Comparison of ENCODE assay signal across 8 cellular contexts in the genomic region with DNA sequence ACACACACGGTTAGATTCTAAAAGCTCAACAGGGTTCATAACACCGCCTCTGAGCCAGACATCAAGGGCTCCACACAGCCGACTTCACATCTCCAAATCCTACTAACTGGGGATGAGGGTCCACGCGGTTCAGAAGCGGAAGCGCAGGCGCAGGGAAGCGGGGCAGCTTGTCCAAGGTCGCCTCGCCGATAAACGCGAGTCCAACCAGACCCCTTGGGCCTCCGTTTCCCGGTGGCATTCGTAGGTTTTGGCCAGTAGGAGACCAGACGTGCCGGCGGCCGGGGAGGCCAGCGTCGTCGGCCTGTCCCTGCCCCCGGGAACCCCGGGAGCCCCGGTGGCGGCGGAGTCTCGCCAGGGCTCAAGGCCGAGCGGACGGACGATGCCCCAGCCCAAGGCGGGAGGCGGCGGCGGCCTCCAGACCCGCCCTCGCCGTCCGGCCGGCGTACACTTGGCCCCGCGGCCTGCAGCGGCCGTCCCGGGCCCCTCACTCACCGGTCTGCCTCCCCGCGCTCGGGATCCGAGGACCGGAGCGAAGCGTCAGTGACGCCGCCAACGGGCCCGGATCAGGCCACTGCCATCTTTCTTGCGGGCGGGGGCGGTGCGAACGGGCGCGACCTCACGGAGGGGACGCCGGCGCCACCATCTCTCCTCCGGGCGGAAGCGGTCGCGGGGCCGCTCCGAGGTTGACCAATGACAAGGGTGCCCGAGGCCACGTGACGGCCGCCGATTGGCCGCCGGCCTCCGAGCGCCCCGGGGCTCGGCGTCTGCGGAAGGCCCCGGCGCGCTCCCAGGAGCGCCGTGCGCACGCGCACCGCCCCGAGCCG. TPM values are rescaled to one million over a fixed set of nuclear protein-coding genes. Genes with fewer than 3 reads are reported as not detected.
DNase-seq lines count a peak whose midpoint lies in the region; ATAC-seq and TF ChIP-seq lines count a peak whose summit lies in the region.

SDF4 (minus strand) TSS at position 602 of the 824 bp plus-strand sequence. CDS start 3,229 bp downstream, outside the sequence.

- H3K4me1 ChIP-seq in lung (ENCODE audit: control insufficient read depth in 2 of 2, insufficient read depth in 2 of 2, low read length in 2 of 2) = peaks cover 0 to 19% of the 10 kb centered on the region in 2 donors

- WGBS in lung, 2 donors = 1% methylated on average over 69 to 103 of the region's 103 CpGs

- peaks cover 0 to 6% of the 10 kb centered on the region in 2 donors for H3K9me3 ChIP-seq in lung (ENCODE audit: control insufficient read depth in 2 of 2, insufficient read depth in 1 of 2, low read length in 1 of 2)

- peak; percentile 87 for ATAC-seq in GM21360 (IDR thresholded peaks at IDR 0.05; ENCODE audit: unreplicated experiment)
- ATAC-seq in lung (ENCODE audit: insufficient read depth, low FRiP score) = peak; percentile 96

- peaks cover 0 to 24% of the 10 kb centered on the region in 2 donors for H3K36me3 ChIP-seq in lung (ENCODE audit: control insufficient read depth in 2 of 2, insufficient read depth in 2 of 2, low read length in 2 of 2)

- H3K27ac ChIP-seq in lung (ENCODE audit: low read depth in 1 of 2, low read length in 1 of 2) = peak within 1 kb of the TSS; percentile 91 to 97

- peak within 1 kb of the TSS; percentile 93 for H3K4me3 ChIP-seq in lung

- TF ChIP-seq CTCF in lung (IDR thresholded peaks at IDR 0.05; ENCODE audit: control extremely low read depth, extremely low read depth) = no peak

- DNase-seq in COLO668 (lab: John Stamatoyannopoulos, UW; ENCODE audit: unreplicated experiment) (peak; percentile 100), HT-29 (ENCODE audit: low spot score) (peak; percentile 93), lung (ENCODE audit: low spot score) (peak; percentile 96)
- DNase-seq in NK-92 treated with Interleukin-12 subunit alpha and Interleukin-12 subunit beta, amount 100 ng/mL, for 24 hours (lab: John Stamatoyannopoulos, UW) = peak; percentile 94
- peak; percentile 96 for DNase-seq in activated CD8-positive, alpha-beta memory T cell treated with anti-CD3 and anti-CD28 coated beads for 24 hours
- DNase-seq in effector CD4-positive, alpha-beta T cell = peak; percentile 95
- peak; percentile 91 to 95 (median 92) for DNase-seq in stimulated activated CD4-positive, alpha-beta T cell treated with anti-CD3 and anti-CD28 coated beads, TNF-alpha, amount 100 ng/mL, for 24 hours (ENCODE audit: low read depth in 3 of 3)

- H3K27me3 ChIP-seq in lung (ENCODE audit: control insufficient read depth, insufficient read depth) = no peaks in the 10 kb centered on the region

RNA-seq across cellular contexts. Expression of gene SDF4, which starts in this region (rescaled TPM):
- total RNA-seq in HT-29 (2014; rRNA removed; shearing (Covaris generic)) = 163 and 188 TPM in 2 replicates
- total RNA-seq in lung = 100 to 1,000 TPM in 1 of 2 donors, 10 to 100 TPM in 1; 65.7 to 189 TPM
- 100 to 1,000 TPM; 108 to 178 TPM for polyA plus RNA-seq in lung

Comparison
In these comparisons a context has a peak if more than half of its experiments do, and no peak if none do; other contexts are left out.
1. Peak in every context shown above with its lines: DNase-seq, ATAC-seq, H3K4me3 ChIP-seq and H3K27ac ChIP-seq.